Comparison of ENCODE assay signal across 9 cellular contexts in genomic region chr12:74412607-74413230, GRCh38.
DNase-seq lines count a peak whose midpoint lies in the region; TF ChIP-seq lines count a peak whose summit lies in the region.
"Had no signal": no experiment of that assay in that cellular context is flagged by ENCODE, and none has a peak within 500 bp of the region (broad histone marks: within the 10 kb centered on the region; RNA-seq: fewer than 3 reads in every experiment).

No MANE protein-coding gene starts in this region.

- no peak overlapping the region for H3K4me3 ChIP-seq in dorsolateral prefrontal cortex

- intact Hi-C loops in dorsolateral prefrontal cortex (cut with DNase I): loop anchor here (5.0 to 10.0 kb wide), 6 partner anchors 98 to 478 kb away; partner anchors contain the start of gene ATXN7L3B (in 1 of the 2)

- DNase-seq in NCI-H526 (lab: John Stamatoyannopoulos, UW) (peak; percentile 38 to 40), NCI-H526 treated with DMSO at 0.1 percent for 48 hours (lab: John Stamatoyannopoulos, UW) (no peak), NCI-H2227 (lab: John Stamatoyannopoulos, UW; ENCODE audit: unreplicated experiment) (peak; percentile 67), dorsolateral prefrontal cortex (no peak), retina (peak; percentile 10), cortex of kidney (lab: John Stamatoyannopoulos, UW) (no peak), NOMO-1 treated with DMSO at 0.1 percent for 48 hours (lab: John Stamatoyannopoulos, UW; ENCODE audit: unreplicated experiment) (no peak), NCI-H1436 treated with DMSO at 0.1 percent for 48 hours (lab: John Stamatoyannopoulos, UW) (no peak)
- DNase-seq: CD8-positive, alpha-beta memory T cell had no signal

- peak; percentile 37 to 88 (median 70) for TF ChIP-seq CTCF in dorsolateral prefrontal cortex (IDR thresholded peaks at IDR 0.05 in 54 of 56, conservative IDR thresholded peaks at IDR 0.05 in 2 of 56; ENCODE audit: low read depth in 1 of 56, partially characterized antibody in 56 of 56)

- no peaks in the 10 kb centered on the region for H3K27me3 ChIP-seq in dorsolateral prefrontal cortex

- no peak overlapping the region for H3K27ac ChIP-seq in dorsolateral prefrontal cortex

Comparison
In these comparisons a context has a peak if more than half of its experiments do, and no peak if none do; other contexts are left out.
1. DNase-seq: peak in NCI-H526 (2 of 2), NCI-H2227 (single experiment) and retina (single experiment); none in NCI-H526 treated with DMSO at 0.1 percent for 48 hours (single experiment), dorsolateral prefrontal cortex (0 of 10), cortex of kidney (single experiment), NOMO-1 treated with DMSO at 0.1 percent for 48 hours (single experiment) and NCI-H1436 treated with DMSO at 0.1 percent for 48 hours (single experiment).